In the genomic region with DNA sequence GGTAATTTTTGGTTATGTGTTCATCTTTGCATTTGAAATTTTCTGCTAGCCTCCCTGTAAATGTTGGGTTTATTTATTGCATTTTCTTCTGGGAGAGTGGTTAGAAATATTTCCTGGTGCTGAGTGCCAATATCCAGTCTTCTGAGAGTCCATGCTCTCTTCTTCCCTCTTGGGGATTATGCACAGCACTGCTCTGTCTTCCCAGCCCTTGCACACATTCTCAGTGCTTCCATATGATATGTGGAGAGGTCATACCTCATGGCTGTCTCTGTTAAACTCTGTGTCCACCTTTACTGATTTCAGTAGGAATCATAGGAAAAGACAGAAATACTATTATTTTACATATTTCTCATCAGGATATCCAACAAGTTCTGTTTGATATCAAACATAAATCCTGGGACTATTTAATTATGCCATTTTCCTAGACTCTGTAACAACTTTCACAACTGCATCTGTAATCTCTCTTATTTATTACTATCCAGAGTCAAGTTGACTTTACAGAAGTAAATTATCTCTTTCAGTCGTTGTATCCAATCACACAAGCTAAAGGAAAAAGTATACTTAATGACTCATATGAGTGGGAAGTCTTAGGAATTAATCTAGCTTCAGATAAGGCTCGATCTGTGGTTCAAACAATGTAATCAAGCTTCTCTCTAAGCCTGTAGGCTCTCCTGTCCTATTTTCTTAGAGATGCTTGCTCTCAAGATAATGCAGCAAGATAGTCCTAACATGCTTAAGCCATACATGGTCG, we compare ENCODE assay signal across 1 cellular context.
TF ChIP-seq lines count a peak whose summit lies in the region.

No MANE protein-coding gene starts in this region.

TF ChIP-seq in HEK293, 187 proteins besides CTCF, POLR2A, EP300 and RAD21 (continued from another document):
- TF ChIP-seq, protein P1, sequence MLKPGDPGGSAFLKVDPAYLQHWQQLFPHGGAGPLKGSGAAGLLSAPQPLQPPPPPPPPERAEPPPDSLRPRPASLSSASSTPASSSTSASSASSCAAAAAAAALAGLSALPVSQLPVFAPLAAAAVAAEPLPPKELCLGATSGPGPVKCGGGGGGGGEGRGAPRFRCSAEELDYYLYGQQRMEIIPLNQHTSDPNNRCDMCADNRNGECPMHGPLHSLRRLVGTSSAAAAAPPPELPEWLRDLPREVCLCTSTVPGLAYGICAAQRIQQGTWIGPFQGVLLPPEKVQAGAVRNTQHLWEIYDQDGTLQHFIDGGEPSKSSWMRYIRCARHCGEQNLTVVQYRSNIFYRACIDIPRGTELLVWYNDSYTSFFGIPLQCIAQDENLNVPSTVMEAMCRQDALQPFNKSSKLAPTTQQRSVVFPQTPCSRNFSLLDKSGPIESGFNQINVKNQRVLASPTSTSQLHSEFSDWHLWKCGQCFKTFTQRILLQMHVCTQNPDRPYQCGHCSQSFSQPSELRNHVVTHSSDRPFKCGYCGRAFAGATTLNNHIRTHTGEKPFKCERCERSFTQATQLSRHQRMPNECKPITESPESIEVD (tag by site-specific recombination; IDR thresholded peaks at IDR 0.05): peak; percentile 10; the same call in 1 of the 2 replicates
- TF ChIP-seq, protein P2, sequence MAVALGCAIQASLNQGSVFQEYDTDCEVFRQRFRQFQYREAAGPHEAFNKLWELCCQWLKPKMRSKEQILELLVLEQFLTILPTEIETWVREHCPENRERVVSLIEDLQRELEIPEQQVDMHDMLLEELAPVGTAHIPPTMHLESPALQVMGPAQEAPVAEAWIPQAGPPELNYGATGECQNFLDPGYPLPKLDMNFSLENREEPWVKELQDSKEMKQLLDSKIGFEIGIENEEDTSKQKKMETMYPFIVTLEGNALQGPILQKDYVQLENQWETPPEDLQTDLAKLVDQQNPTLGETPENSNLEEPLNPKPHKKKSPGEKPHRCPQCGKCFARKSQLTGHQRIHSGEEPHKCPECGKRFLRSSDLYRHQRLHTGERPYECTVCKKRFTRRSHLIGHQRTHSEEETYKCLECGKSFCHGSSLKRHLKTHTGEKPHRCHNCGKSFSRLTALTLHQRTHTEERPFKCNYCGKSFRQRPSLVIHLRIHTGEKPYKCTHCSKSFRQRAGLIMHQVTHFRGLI (tag by site-specific recombination; IDR thresholded peaks at IDR 0.05): no peak
- 0 out of 2 replicates have a peak, but pooled peaks have one; percentile 13 for TF ChIP-seq ZNF239 (tag by site-specific recombination; IDR thresholded peaks at IDR 0.05)
